ENCODE assay signal across 8 cellular contexts in the genomic region with DNA sequence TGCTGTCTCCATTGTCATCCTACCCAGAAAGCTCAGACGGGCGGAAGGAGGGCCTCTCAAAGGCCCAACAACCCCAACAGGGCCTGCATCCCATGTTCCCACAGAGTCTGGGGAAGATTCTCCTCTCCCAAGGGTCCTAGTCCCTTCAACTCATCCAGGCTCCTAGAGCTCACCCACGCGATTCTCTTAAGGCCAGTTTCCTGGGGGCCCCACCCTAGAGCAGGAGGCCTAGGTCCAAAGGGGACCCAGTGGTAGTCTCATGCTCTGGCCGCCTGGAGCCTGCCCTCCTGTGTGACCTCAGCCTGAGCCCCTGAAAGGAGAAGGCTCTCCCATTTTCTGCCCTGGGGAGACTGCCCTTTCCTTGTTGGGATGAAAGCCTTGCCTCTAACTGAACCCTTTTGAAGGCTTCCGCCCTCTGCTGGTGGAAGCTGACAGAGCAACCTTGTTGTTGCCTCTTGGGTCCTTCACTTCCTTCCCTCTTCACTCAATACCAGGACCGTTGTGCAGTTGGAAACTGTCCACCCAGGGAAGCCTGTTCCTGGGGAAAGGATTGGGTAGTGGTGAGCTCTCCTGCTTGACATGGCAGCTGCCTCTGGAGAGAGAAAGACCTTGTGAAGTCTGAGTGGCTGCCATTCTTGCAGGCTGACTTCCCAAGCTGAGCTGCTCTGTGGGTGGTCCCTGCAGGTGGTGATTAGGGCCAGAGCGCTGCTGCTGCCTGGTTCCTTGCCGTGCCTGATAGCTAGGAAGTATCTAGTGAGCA.
DNase-seq lines count a peak whose midpoint lies in the region; ATAC-seq and TF ChIP-seq lines count a peak whose summit lies in the region.

No MANE protein-coding gene starts in this region.

- CTCF ChIA-PET in activated CD8-positive, alpha-beta memory T cell treated with anti-CD3 and anti-CD28 coated beads, Interleukin-2, amount 10 ng/mL, durations not matched to agents 7 days and 5 days (lab: Charles Lee), result interaction anchor here (0.5 to 7.3 kb wide), 27 partner anchors 8 to 392 kb away, joined by 3 to 69 read pairs (median 4); partner anchors contain the start of gene NPPC

- no peak overlapping the region for H3K4me3 Mint-ChIP-seq in CD4-positive, CD25-positive, alpha-beta regulatory T cell
- H3K4me3 Mint-ChIP-seq in activated CD8-positive, alpha-beta memory T cell treated with anti-CD3 and anti-CD28 coated beads, Interleukin-2, amount 10 ng/mL, durations not matched to agents 7 days and 5 days, result no peak overlapping the region
- no peak overlapping the region for H3K4me3 Mint-ChIP-seq in osteocyte (ENCODE audit: unreplicated experiment)

- peak in 1 of 2 donors; percentile 42 for ATAC-seq in CD4-positive, CD25-positive, alpha-beta regulatory T cell (ENCODE audit: low read depth in 2 of 2)
- ATAC-seq in activated CD8-positive, alpha-beta memory T cell treated with anti-CD3 and anti-CD28 coated beads, Interleukin-2, amount 10 ng/mL, durations not matched to agents 7 days and 5 days, result peak; percentile 84
- no peak for ATAC-seq in GM21390 (IDR thresholded peaks at IDR 0.05; ENCODE audit: unreplicated experiment)

- H3K9me3 ChIP-seq in CD4-positive, CD25-positive, alpha-beta regulatory T cell (ENCODE audit: control insufficient read depth in 2 of 2, low read length in 2 of 2), result no peaks in the 10 kb centered on the region

- peaks cover 5% of the 10 kb centered on the region for H3K4me1 ChIP-seq in CD4-positive, CD25-positive, alpha-beta regulatory T cell (ENCODE audit: control insufficient read depth, insufficient read depth, low read length, poor library complexity, severe bottlenecking)

- H3K27ac Mint-ChIP-seq in CD4-positive, CD25-positive, alpha-beta regulatory T cell, result peak overlapping the region; percentile 62 to 69 (median 65)
- no peak overlapping the region for H3K27ac Mint-ChIP-seq in activated CD8-positive, alpha-beta memory T cell treated with anti-CD3 and anti-CD28 coated beads, Interleukin-2, amount 10 ng/mL, durations not matched to agents 7 days and 5 days
- H3K27ac Mint-ChIP-seq in osteocyte (ENCODE audit: unreplicated experiment), result no peak overlapping the region

- H3K27me3 Mint-ChIP-seq in CD4-positive, CD25-positive, alpha-beta regulatory T cell, result no peaks in the 10 kb centered on the region
- H3K27me3 Mint-ChIP-seq in activated CD8-positive, alpha-beta memory T cell treated with anti-CD3 and anti-CD28 coated beads, Interleukin-2, amount 10 ng/mL, durations not matched to agents 7 days and 5 days, result no peaks in the 10 kb centered on the region
- H3K27me3 Mint-ChIP-seq in osteocyte (ENCODE audit: unreplicated experiment), result no peaks in the 10 kb centered on the region

- peaks cover 33% of the 10 kb centered on the region for H3K36me3 Mint-ChIP-seq in CD4-positive, CD25-positive, alpha-beta regulatory T cell
- H3K36me3 Mint-ChIP-seq in activated CD8-positive, alpha-beta memory T cell treated with anti-CD3 and anti-CD28 coated beads, Interleukin-2, amount 10 ng/mL, durations not matched to agents 7 days and 5 days, result no peaks in the 10 kb centered on the region
- peaks cover 17% of the 10 kb centered on the region for H3K36me3 Mint-ChIP-seq in osteocyte (ENCODE audit: unreplicated experiment)

- H3K27ac ChIP-seq in CD4-positive, CD25-positive, alpha-beta regulatory T cell (ENCODE audit: insufficient read depth, low read length, poor library complexity, severe bottlenecking), result no peak overlapping the region

- TF ChIP-seq CTCF in GM20000 (IDR thresholded peaks at IDR 0.05; ENCODE audit: extremely low read depth, missing control alignments), result peak; percentile 79
- TF ChIP-seq CTCF in fibroblast of the aortic adventitia (IDR thresholded peaks at IDR 0.05; ENCODE audit: insufficient read depth, low read length), result peak; percentile 78
- TF ChIP-seq CTCF in osteocyte (IDR thresholded peaks at IDR 0.05), result peak; percentile 61

- H3K4me3 ChIP-seq in CD4-positive, CD25-positive, alpha-beta regulatory T cell (ENCODE audit: low read depth, low read length), result no peak overlapping the region
- H3K4me3 ChIP-seq in fibroblast of the aortic adventitia (ENCODE audit: low read depth, low read length), result no peak overlapping the region

- H3K36me3 ChIP-seq in CD4-positive, CD25-positive, alpha-beta regulatory T cell (ENCODE audit: control insufficient read depth, insufficient read depth, low read length), result peaks cover 3% of the 10 kb centered on the region

- H3K4me1 Mint-ChIP-seq in CD4-positive, CD25-positive, alpha-beta regulatory T cell, result peaks cover 0 to 15% (median 9%) of the 10 kb centered on the region in 4 donors
- no peaks in the 10 kb centered on the region for H3K4me1 Mint-ChIP-seq in activated CD8-positive, alpha-beta memory T cell treated with anti-CD3 and anti-CD28 coated beads, Interleukin-2, amount 10 ng/mL, durations not matched to agents 7 days and 5 days
- peaks cover under 1% of the 10 kb centered on the region for H3K4me1 Mint-ChIP-seq in osteocyte (ENCODE audit: unreplicated experiment)

- peak; percentile 13 to 77 (median 33) for DNase-seq in CD4-positive, CD25-positive, alpha-beta regulatory T cell
- DNase-seq in GM20000 (ENCODE audit: low spot score) (peak; percentile 71), NCI-H69 (lab: John Stamatoyannopoulos, UW) (peak; percentile 66), fibroblast of the aortic adventitia (ENCODE audit: low read depth) (peak; percentile 59), osteocyte (ENCODE audit: extremely low spot score, unreplicated experiment) (no peak), epidermal melanocyte (ENCODE audit: insufficient read length, low spot score) (no peak)
- peak; percentile 78 for DNase-seq in activated CD8-positive, alpha-beta memory T cell treated with anti-CD3 and anti-CD28 coated beads, Interleukin-2, amount 10 ng/mL, durations not matched to agents 7 days and 5 days

- H3K9me3 Mint-ChIP-seq in CD4-positive, CD25-positive, alpha-beta regulatory T cell, result no peaks in the 10 kb centered on the region
- no peaks in the 10 kb centered on the region for H3K9me3 Mint-ChIP-seq in activated CD8-positive, alpha-beta memory T cell treated with anti-CD3 and anti-CD28 coated beads, Interleukin-2, amount 10 ng/mL, durations not matched to agents 7 days and 5 days (ENCODE audit: low read depth)
- no peaks in the 10 kb centered on the region for H3K9me3 Mint-ChIP-seq in osteocyte (ENCODE audit: unreplicated experiment)

- no peaks in the 10 kb centered on the region for H3K27me3 ChIP-seq in CD4-positive, CD25-positive, alpha-beta regulatory T cell (ENCODE audit: control insufficient read depth, insufficient read depth, low read length)

Comparison
In these comparisons a context has a peak if more than half of its experiments do, and no peak if none do; other contexts are left out.
1. DNase-seq: peak in CD4-positive, CD25-positive, alpha-beta regulatory T cell (3 of 3), GM20000 (single experiment), NCI-H69 (single experiment), activated CD8-positive, alpha-beta memory T cell treated with anti-CD3 and anti-CD28 coated beads, Interleukin-2, amount 10 ng/mL, durations not matched to agents 7 days and 5 days (single experiment) and fibroblast of the aortic adventitia (single experiment); none in osteocyte (single experiment) and epidermal melanocyte (single experiment).
2. H3K27ac Mint-ChIP-seq: peak in CD4-positive, CD25-positive, alpha-beta regulatory T cell (3 of 3); none in activated CD8-positive, alpha-beta memory T cell treated with anti-CD3 and anti-CD28 coated beads, Interleukin-2, amount 10 ng/mL, durations not matched to agents 7 days and 5 days (single experiment) and osteocyte (single experiment).
3. Peak in every context shown above with its lines, with median percentiles within 50 percentile points of each other: CTCF ChIP-seq.